Comparison of ENCODE assay signal across 9 cellular contexts in the genomic region with DNA sequence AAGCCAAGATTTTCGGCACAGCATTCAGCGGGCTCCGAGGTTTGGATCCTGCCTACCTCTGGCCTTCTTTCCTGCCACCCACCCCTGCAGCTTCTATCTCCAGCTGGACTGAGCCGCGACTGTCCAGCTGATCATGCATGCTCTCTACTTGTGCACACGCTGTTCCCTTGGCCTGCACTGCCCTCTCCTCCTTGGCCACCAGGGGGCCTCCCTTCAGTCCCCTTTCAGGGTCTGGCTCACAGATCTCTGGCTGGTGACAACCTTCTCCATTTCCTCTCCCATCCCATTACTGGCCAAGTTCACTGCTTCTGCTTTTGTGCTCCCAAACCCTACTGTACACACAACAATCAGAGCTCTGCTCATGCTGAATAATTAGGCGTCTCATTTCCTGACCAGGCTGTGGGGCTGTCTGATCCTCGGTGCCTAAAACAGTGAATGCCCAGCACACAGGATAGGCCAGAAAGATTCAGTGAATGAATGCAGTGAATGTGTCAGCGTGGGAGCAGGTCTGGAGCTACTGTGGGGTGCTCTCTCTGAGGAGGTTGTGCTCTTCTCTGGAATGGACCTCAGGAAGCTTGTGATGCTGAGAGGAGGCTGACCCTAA.
A peak's percentile ranks its signal among the peaks of the same experiment; 100 is the strongest.
DNase-seq lines count a peak whose midpoint lies in the region; ATAC-seq and TF ChIP-seq lines count a peak whose summit lies in the region.
"Had no signal": no experiment of that assay in that cellular context is flagged by ENCODE, and none has a peak within 500 bp of the region (broad histone marks: within the 10 kb centered on the region; RNA-seq: fewer than 3 reads in every experiment).

No MANE protein-coding gene starts in this region.

- H3K9me3 Mint-ChIP-seq in CD14-positive monocyte = no peaks in the 10 kb centered on the region
- H3K9me3 Mint-ChIP-seq in activated T-helper 2 cell treated with anti-CD3 and anti-CD28 coated beads, Interferon-gamma antibody, Interleukin-2, Interleukin-4, amounts not matched to agents 10 μg/mL and 5 μg/mL and 100 μg/mL, durations not matched to agents 14 hours and 24 hours and 36 hours = no peaks in the 10 kb centered on the region
- H3K9me3 Mint-ChIP-seq: T-helper 1 cell treated with Interleukin-12 subunit alpha and Interleukin-12 subunit beta and Interleukin-4 antibody, amounts not matched to agents 30 μg/mL and 1 μg/mL, for 36 hours had no signal

- DNase-seq in CD14-positive monocyte (ENCODE audit: low spot score) = peak; percentile 73
- peak; percentile 6 for DNase-seq in NCI-H526 treated with DMSO at 0.1 percent for 48 hours (lab: John Stamatoyannopoulos, UW)
- DNase-seq in activated T-helper 2 cell treated with anti-CD3 and anti-CD28 coated beads, Interferon-gamma antibody, Interleukin-2, Interleukin-4, amounts not matched to agents 10 μg/mL and 5 μg/mL and 100 μg/mL, durations not matched to agents 14 hours and 24 hours and 36 hours (ENCODE audit: low spot score) = peak; percentile 18
- peak; percentile 83 for DNase-seq in Right ventricle myocardium superior
- DNase-seq in renal cortical epithelial cell (ENCODE audit: low read depth) = peak; percentile 33
- no peak for DNase-seq in central memory CD4-positive, alpha-beta T cell

- peak overlapping the region in 6 of 7 donors; percentile 53 to 96 (median 82) for H3K27ac Mint-ChIP-seq in CD14-positive monocyte
- H3K27ac Mint-ChIP-seq in activated T-helper 2 cell treated with anti-CD3 and anti-CD28 coated beads, Interferon-gamma antibody, Interleukin-2, Interleukin-4, amounts not matched to agents 10 μg/mL and 5 μg/mL and 100 μg/mL, durations not matched to agents 14 hours and 24 hours and 36 hours = no peak overlapping the region
- H3K27ac Mint-ChIP-seq: T-helper 1 cell treated with Interleukin-12 subunit alpha and Interleukin-12 subunit beta and Interleukin-4 antibody, amounts not matched to agents 30 μg/mL and 1 μg/mL, for 36 hours had no signal

- peak overlapping the region in 1 of 2 donors; percentile 62 for H3K4me3 Mint-ChIP-seq in CD14-positive monocyte
- H3K4me3 Mint-ChIP-seq in activated T-helper 2 cell treated with anti-CD3 and anti-CD28 coated beads, Interferon-gamma antibody, Interleukin-2, Interleukin-4, amounts not matched to agents 10 μg/mL and 5 μg/mL and 100 μg/mL, durations not matched to agents 14 hours and 24 hours and 36 hours (ENCODE audit: low read depth) = no peak overlapping the region
- H3K4me3 Mint-ChIP-seq: T-helper 1 cell treated with Interleukin-12 subunit alpha and Interleukin-12 subunit beta and Interleukin-4 antibody, amounts not matched to agents 30 μg/mL and 1 μg/mL, for 36 hours had no signal

- H3K4me1 Mint-ChIP-seq in CD14-positive monocyte = peaks cover 18% of the 10 kb centered on the region
- no peaks in the 10 kb centered on the region for H3K4me1 Mint-ChIP-seq in activated T-helper 2 cell treated with anti-CD3 and anti-CD28 coated beads, Interferon-gamma antibody, Interleukin-2, Interleukin-4, amounts not matched to agents 10 μg/mL and 5 μg/mL and 100 μg/mL, durations not matched to agents 14 hours and 24 hours and 36 hours (ENCODE audit: low read depth)

- H3K27me3 Mint-ChIP-seq in CD14-positive monocyte (ENCODE audit: low read depth in 3 of 3) = peaks cover 1 to 9% (median 6%) of the 10 kb centered on the region in 3 donors
- H3K27me3 Mint-ChIP-seq in activated T-helper 2 cell treated with anti-CD3 and anti-CD28 coated beads, Interferon-gamma antibody, Interleukin-2, Interleukin-4, amounts not matched to agents 10 μg/mL and 5 μg/mL and 100 μg/mL, durations not matched to agents 14 hours and 24 hours and 36 hours (ENCODE audit: low read depth) = no peaks in the 10 kb centered on the region

- peak; percentile 88 for TF ChIP-seq CTCF in CD14-positive monocyte (IDR thresholded peaks at IDR 0.05)

- ATAC-seq in GM19023 (IDR thresholded peaks at IDR 0.05; ENCODE audit: unreplicated experiment) = peak; percentile 93
- peak; percentile 78 for ATAC-seq in HG03108 (IDR thresholded peaks at IDR 0.05; ENCODE audit: unreplicated experiment)
- ATAC-seq in Right ventricle myocardium superior (ENCODE audit: poor library complexity) = peak; percentile 78

- H3K36me3 Mint-ChIP-seq in CD14-positive monocyte = no peaks in the 10 kb centered on the region
- H3K36me3 Mint-ChIP-seq in activated T-helper 2 cell treated with anti-CD3 and anti-CD28 coated beads, Interferon-gamma antibody, Interleukin-2, Interleukin-4, amounts not matched to agents 10 μg/mL and 5 μg/mL and 100 μg/mL, durations not matched to agents 14 hours and 24 hours and 36 hours (ENCODE audit: low read depth) = no peaks in the 10 kb centered on the region

- intact Hi-C loops in CD14-positive monocyte (cut with micrococcal nuclease) (no loop called here), Right ventricle myocardium superior (cut with DNase I) (no loop called here)
- intact Hi-C loops in activated T-helper 2 cell treated with anti-CD3 and anti-CD28 coated beads, Interferon-gamma antibody, Interleukin-2, Interleukin-4, amounts not matched to agents 10 μg/mL and 5 μg/mL and 100 μg/mL, durations not matched to agents 14 hours and 24 hours and 36 hours (cut with micrococcal nuclease) = loop anchor here (5.0 to 10.0 kb wide), 2 partner anchors 151 to 296 kb away; no protein-coding TSS in a partner anchor
